17 cellular contexts compared by ENCODE assay signal in genomic region chr2:232386740-232387450, GRCh38. TPM values are rescaled to one million over a fixed set of nuclear protein-coding genes. Genes with fewer than 3 reads are reported as not detected.
DNase-seq lines count a peak whose midpoint lies in the region; ATAC-seq, FAIRE-seq and TF ChIP-seq lines count a peak whose summit lies in the region.
"Had no signal": no experiment of that assay in that cellular context is flagged by ENCODE, and none has a peak within 500 bp of the region (broad histone marks: within the 10 kb centered on the region; RNA-seq: fewer than 3 reads in every experiment).

No MANE protein-coding gene starts in this region.

- H3K4me3 ChIP-seq in Karpas-422 (ENCODE audit: low read length), result no peak overlapping the region

- peaks cover 4% of the 10 kb centered on the region for H3K4me1 ChIP-seq in Karpas-422 (ENCODE audit: low read length)

- peaks cover 0 to 8% (median 0%) of the 10 kb centered on the region in 5 experiments for H3K9me3 Mint-ChIP-seq in brain
- no peaks in the 10 kb centered on the region for H3K9me3 Mint-ChIP-seq in stimulated activated effector memory CD8-positive, alpha-beta T cell treated with anti-CD3 and anti-CD28 coated beads, Interleukin-12 subunit alpha, Interleukin-12 subunit beta, amount 100 ng/mL, for 72 hours
- H3K9me3 Mint-ChIP-seq: activated naive CD4-positive, alpha-beta T cell treated with anti-CD3 and anti-CD28 coated beads, Interleukin-2, amount 10 ng/mL, durations not matched to agents 7 days and 5 days had no signal

- H3K79me2 ChIP-seq in Karpas-422 (ENCODE audit: low read length), result no peaks in the 10 kb centered on the region

- H3K4me2 ChIP-seq in Karpas-422 (ENCODE audit: low read depth, low read length, poor library complexity, severe bottlenecking), result no peak overlapping the region

- no peak overlapping the region for H3K9ac ChIP-seq in Karpas-422 (ENCODE audit: low read length)

- FAIRE-seq in HTR-8/SVneo (lab: Jason Lieb, UNC), result peak; percentile 9
- FAIRE-seq: GM19239, RCC 7860 had no signal

- H3K4me1 Mint-ChIP-seq in brain, result peaks cover 12% of the 10 kb centered on the region
- H3K4me1 Mint-ChIP-seq in stimulated activated effector memory CD8-positive, alpha-beta T cell treated with anti-CD3 and anti-CD28 coated beads, Interleukin-12 subunit alpha, Interleukin-12 subunit beta, amount 100 ng/mL, for 72 hours, result peaks cover 14% of the 10 kb centered on the region
- H3K4me1 Mint-ChIP-seq: activated naive CD4-positive, alpha-beta T cell treated with anti-CD3 and anti-CD28 coated beads, Interleukin-2, amount 10 ng/mL, durations not matched to agents 7 days and 5 days had no signal

- peak overlapping the region; percentile 1 to 77 (median 9) for H3K4me3 Mint-ChIP-seq in brain
- H3K4me3 Mint-ChIP-seq in stimulated activated effector memory CD8-positive, alpha-beta T cell treated with anti-CD3 and anti-CD28 coated beads, Interleukin-12 subunit alpha, Interleukin-12 subunit beta, amount 100 ng/mL, for 72 hours, result no peak overlapping the region
- H3K4me3 Mint-ChIP-seq: activated naive CD4-positive, alpha-beta T cell treated with anti-CD3 and anti-CD28 coated beads, Interleukin-2, amount 10 ng/mL, durations not matched to agents 7 days and 5 days had no signal

- H3K27me3 Mint-ChIP-seq in brain, result peaks cover 98% of the 10 kb centered on the region

- H4K20me1 ChIP-seq in Karpas-422 (ENCODE audit: insufficient read depth, low read depth, low read length), result no peaks in the 10 kb centered on the region

- no peak overlapping the region for H2AFZ ChIP-seq in Karpas-422 (ENCODE audit: low read length)

- H3K9me2 ChIP-seq in Karpas-422 (replicated peaks; ENCODE audit: insufficient read depth, low read length), result no peaks in the 10 kb centered on the region

- ATAC-seq in stimulated activated effector memory CD8-positive, alpha-beta T cell treated with anti-CD3 and anti-CD28 coated beads, Interleukin-12 subunit alpha, Interleukin-12 subunit beta, amount 100 ng/mL, for 72 hours, result peak; percentile 22
- no peak for ATAC-seq in GM19395 (IDR thresholded peaks at IDR 0.05; ENCODE audit: unreplicated experiment)
- no peak for ATAC-seq in GM21825 (IDR thresholded peaks at IDR 0.05; ENCODE audit: unreplicated experiment)

- H3K36me3 Mint-ChIP-seq in brain, result no peaks in the 10 kb centered on the region
- no peaks in the 10 kb centered on the region for H3K36me3 Mint-ChIP-seq in stimulated activated effector memory CD8-positive, alpha-beta T cell treated with anti-CD3 and anti-CD28 coated beads, Interleukin-12 subunit alpha, Interleukin-12 subunit beta, amount 100 ng/mL, for 72 hours
- H3K36me3 Mint-ChIP-seq: activated naive CD4-positive, alpha-beta T cell treated with anti-CD3 and anti-CD28 coated beads, Interleukin-2, amount 10 ng/mL, durations not matched to agents 7 days and 5 days had no signal

- no peak overlapping the region for H3K27ac Mint-ChIP-seq in brain
- H3K27ac Mint-ChIP-seq in stimulated activated effector memory CD8-positive, alpha-beta T cell treated with anti-CD3 and anti-CD28 coated beads, Interleukin-12 subunit alpha, Interleukin-12 subunit beta, amount 100 ng/mL, for 72 hours, result no peak overlapping the region
- H3K27ac Mint-ChIP-seq: activated naive CD4-positive, alpha-beta T cell treated with anti-CD3 and anti-CD28 coated beads, Interleukin-2, amount 10 ng/mL, durations not matched to agents 7 days and 5 days had no signal

- no peaks in the 10 kb centered on the region for H3K27me3 ChIP-seq in Karpas-422 (ENCODE audit: low read length)

- DNase-seq in HTR-8/SVneo (ENCODE audit: insufficient read length, low spot score) (no peak), iris pigment epithelial cell (ENCODE audit: low read depth) (peak; percentile 45), DMS153 treated with DMSO at 0.1 percent for 48 hours (lab: John Stamatoyannopoulos, UW; ENCODE audit: unreplicated experiment) (no peak), Karpas-422 (no peak)
- no peak for DNase-seq in stimulated activated effector memory CD8-positive, alpha-beta T cell treated with anti-CD3 and anti-CD28 coated beads, Interleukin-12 subunit alpha, Interleukin-12 subunit beta, amount 100 ng/mL, for 72 hours (ENCODE audit: low spot score in 2 of 2)
- DNase-seq: activated naive CD4-positive, alpha-beta T cell treated with anti-CD3 and anti-CD28 coated beads, Interleukin-2, amount 10 ng/mL, durations not matched to agents 7 days and 5 days; KG1; NCI-H2107; substantia nigra had no signal

- H3K27ac ChIP-seq in Karpas-422 (ENCODE audit: low read length), result no peak overlapping the region

- H3K36me3 ChIP-seq in Karpas-422 (ENCODE audit: insufficient read depth, low read length), result no peaks in the 10 kb centered on the region

- H3K9me3 ChIP-seq in Karpas-422 (ENCODE audit: low read length), result no peaks in the 10 kb centered on the region

- TF ChIP-seq CTCF in brain (conservative IDR thresholded peaks at IDR 0.05), result no peak

RNA-seq across cellular contexts. Expression of gene ALPP, which starts 8.3 kb away (rescaled TPM):
- polyA plus RNA-seq in brain (ENCODE audit: insufficient read depth, low read depth, low replicate concordance), result not detected
- total RNA-seq in Karpas-422 (2014; rRNA removed; shearing (Covaris generic); ENCODE audit: low replicate concordance), result not detected in 2 replicates
- total RNA-seq: activated CD8-positive, alpha-beta memory T cell treated with anti-CD3 and anti-CD28 coated beads for 36 hours; liver; pulmonary artery endothelial cell had no signal
- polyA plus RNA-seq: liver had no signal

RNA-seq across cellular contexts. Expression of gene ALPG, which starts 19.7 kb away (rescaled TPM):
- not detected for polyA plus RNA-seq in brain (ENCODE audit: insufficient read depth, low read depth, low replicate concordance)
- not detected in 2 replicates for total RNA-seq in Karpas-422 (2014; rRNA removed; shearing (Covaris generic); ENCODE audit: low replicate concordance)
- total RNA-seq: activated CD8-positive, alpha-beta memory T cell treated with anti-CD3 and anti-CD28 coated beads for 36 hours; liver; pulmonary artery endothelial cell had no signal
- polyA plus RNA-seq: liver had no signal
